11 cellular contexts compared by ENCODE assay signal in genomic region chr17:54172654-54173316, GRCh38.
DNase-seq lines count a peak whose midpoint lies in the region; ATAC-seq and TF ChIP-seq lines count a peak whose summit lies in the region.
"Had no signal": no experiment of that assay in that cellular context is flagged by ENCODE, and none has a peak within 500 bp of the region (broad histone marks: within the 10 kb centered on the region; RNA-seq: fewer than 3 reads in every experiment).

No MANE protein-coding gene starts in this region.

- H4K91ac ChIP-seq in mesenchymal stem cell (ENCODE audit: low read length), result no peak overlapping the region

- no peak overlapping the region for H2BK15ac ChIP-seq in mesenchymal stem cell (ENCODE audit: low read depth, poor library complexity, severe bottlenecking)

- H3K27me3 ChIP-seq in KMS-11 (ENCODE audit: insufficient read depth, low read depth), result no peaks in the 10 kb centered on the region
- H3K27me3 ChIP-seq in mesenchymal stem cell (ENCODE audit: control insufficient read depth in 1 of 2, insufficient read depth in 1 of 2, low read length in 2 of 2), result no peaks in the 10 kb centered on the region
- H3K27me3 ChIP-seq in suprapubic skin, result no peaks in the 10 kb centered on the region
- no peaks in the 10 kb centered on the region for H3K27me3 ChIP-seq in left lung

- H3K4ac ChIP-seq in mesenchymal stem cell (ENCODE audit: low read depth in 1 of 2, low read length in 2 of 2), result no peak overlapping the region

- no peaks in the 10 kb centered on the region for H3K79me1 ChIP-seq in mesenchymal stem cell (replicated peaks; ENCODE audit: low read length, poor library complexity, severe bottlenecking)

- H3K9ac ChIP-seq in KMS-11 (no peak overlapping the region), mesenchymal stem cell (ENCODE audit: low read length) (no peak overlapping the region)
- H3K9ac ChIP-seq: parathyroid adenoma had no signal

- H4K20me1 ChIP-seq in KMS-11 (ENCODE audit: insufficient read depth), result no peaks in the 10 kb centered on the region

- H3K79me2 ChIP-seq in KMS-11 (ENCODE audit: insufficient read depth, low read depth), result no peaks in the 10 kb centered on the region
- H3K79me2 ChIP-seq: parathyroid adenoma had no signal

- no peak overlapping the region for H2BK5ac ChIP-seq in mesenchymal stem cell (ENCODE audit: low read depth, low read length, poor library complexity, severe bottlenecking)

- no peak overlapping the region for H2AK5ac ChIP-seq in mesenchymal stem cell (ENCODE audit: low read length, severe bottlenecking)

- H3K4me3 ChIP-seq in KMS-11 (IDR thresholded peaks at IDR 0.05; ENCODE audit: insufficient read depth, low read depth, low read length), result no peak overlapping the region
- no peak overlapping the region for H3K4me3 ChIP-seq in mesenchymal stem cell (ENCODE audit: insufficient read depth in 1 of 2, low read depth in 1 of 2, low read length in 2 of 2)
- H3K4me3 ChIP-seq in suprapubic skin, result no peak overlapping the region
- H3K4me3 ChIP-seq in left lung, result no peak overlapping the region

- H3K27ac ChIP-seq in KMS-11 (no peak overlapping the region), mesenchymal stem cell (ENCODE audit: low read length, poor library complexity, severe bottlenecking) (no peak overlapping the region), suprapubic skin (no peak overlapping the region), left lung (no peak overlapping the region)
- H3K27ac ChIP-seq: parathyroid adenoma had no signal

- H3K36me3 ChIP-seq in KMS-11 (ENCODE audit: insufficient read depth), result no peaks in the 10 kb centered on the region
- no peaks in the 10 kb centered on the region for H3K36me3 ChIP-seq in mesenchymal stem cell (ENCODE audit: control insufficient read depth in 1 of 2, insufficient read depth in 2 of 2, low read depth in 1 of 2, low read length in 2 of 2)
- no peaks in the 10 kb centered on the region for H3K36me3 ChIP-seq in suprapubic skin
- no peaks in the 10 kb centered on the region for H3K36me3 ChIP-seq in left lung

- H3K14ac ChIP-seq in mesenchymal stem cell (ENCODE audit: low read length in 2 of 2), result no peak overlapping the region

- TF ChIP-seq CTCF in KMS-11 (conservative IDR thresholded peaks at IDR 0.05; ENCODE audit: low read depth, low read length) (peak; percentile 65), suprapubic skin (IDR thresholded peaks at IDR 0.05) (peak in 1 of 2 donors; percentile 23), left lung (IDR thresholded peaks at IDR 0.05) (peak in 1 of 2 donors; percentile 16)

- no peak overlapping the region for H2BK120ac ChIP-seq in mesenchymal stem cell (ENCODE audit: low read depth, low read length)

- H2BK12ac ChIP-seq in mesenchymal stem cell (ENCODE audit: low read length in 2 of 2), result no peak overlapping the region

- no peak for TF ChIP-seq POLR2A in suprapubic skin (IDR thresholded peaks at IDR 0.05)

- H3K9me3 ChIP-seq in mesenchymal stem cell (ENCODE audit: control insufficient read depth, low read length), result no peaks in the 10 kb centered on the region
- H3K9me3 ChIP-seq in suprapubic skin, result no peaks in the 10 kb centered on the region
- H3K9me3 ChIP-seq in left lung, result no peaks in the 10 kb centered on the region

- no peak for ATAC-seq in left lung

- H2AFZ ChIP-seq in KMS-11 (ENCODE audit: low read depth) (no peak overlapping the region), mesenchymal stem cell (ENCODE audit: low read depth, low read length) (no peak overlapping the region)
- H2AFZ ChIP-seq: parathyroid adenoma had no signal

- H3K4me2 ChIP-seq in KMS-11 (no peak overlapping the region), mesenchymal stem cell (ENCODE audit: low read length, poor library complexity, severe bottlenecking) (no peak overlapping the region)

- intact Hi-C loops in left lung (cut with DNase I), result no loop called here

- H3K23ac ChIP-seq in mesenchymal stem cell (ENCODE audit: low read length in 2 of 2), result no peak overlapping the region

- in situ Hi-C loops in Caki2 (cut with HindIII; ENCODE audit: low pct_unique_long_range_greater_than_20kb, low sequenced_read_pairs) (no loop called here), T47D (cut with HindIII; ENCODE audit: low pct_unique_long_range_greater_than_20kb, low sequenced_read_pairs) (no loop called here)

- H4K8ac ChIP-seq in mesenchymal stem cell (ENCODE audit: low read length), result no peak overlapping the region

- H3K4me1 ChIP-seq in KMS-11 (ENCODE audit: low read depth, poor library complexity, severe bottlenecking) (no peaks in the 10 kb centered on the region), mesenchymal stem cell (ENCODE audit: control insufficient read depth, insufficient read depth, low read depth, low read length) (no peaks in the 10 kb centered on the region), suprapubic skin (no peaks in the 10 kb centered on the region), left lung (no peaks in the 10 kb centered on the region)
- H3K4me1 ChIP-seq: parathyroid adenoma had no signal

- no peak for TF ChIP-seq EP300 in suprapubic skin (IDR thresholded peaks at IDR 0.05)

- H3K18ac ChIP-seq in mesenchymal stem cell (ENCODE audit: low read depth in 1 of 2, low read length in 2 of 2), result no peak overlapping the region

- peak; percentile 45 for DNase-seq in Caki2 (ENCODE audit: low read depth)
- DNase-seq in T47D (ENCODE audit: low read depth in 1 of 2, low spot score in 1 of 2), result peak; percentile 9 to 62
- DNase-seq in mesenchymal stem cell, result peak; percentile 3
- DNase-seq in suprapubic skin (ENCODE audit: low spot score in 2 of 2), result no peak
- no peak for DNase-seq in left lung
- no peak for DNase-seq in KG1 (lab: John Stamatoyannopoulos, UW)
- no peak for DNase-seq in COLO668 (lab: John Stamatoyannopoulos, UW; ENCODE audit: unreplicated experiment)
- DNase-seq: activated naive CD4-positive, alpha-beta T cell; NCI-H2029 treated with DMSO at 0.1 percent for 48 hours had no signal

- WGBS in mesenchymal stem cell, result 0% methylated on average over 1 of the region's 1 CpG
- 0% methylated on average over 1 of the region's 1 CpG for WGBS in suprapubic skin

Comparison
In these comparisons a context has a peak if more than half of its experiments do, and no peak if none do; other contexts are left out.
1. DNase-seq: peak in Caki2 (single experiment), T47D (2 of 2) and mesenchymal stem cell (single experiment); none in suprapubic skin (0 of 2), left lung (0 of 2), KG1 (single experiment) and COLO668 (single experiment).